In the genomic region with DNA sequence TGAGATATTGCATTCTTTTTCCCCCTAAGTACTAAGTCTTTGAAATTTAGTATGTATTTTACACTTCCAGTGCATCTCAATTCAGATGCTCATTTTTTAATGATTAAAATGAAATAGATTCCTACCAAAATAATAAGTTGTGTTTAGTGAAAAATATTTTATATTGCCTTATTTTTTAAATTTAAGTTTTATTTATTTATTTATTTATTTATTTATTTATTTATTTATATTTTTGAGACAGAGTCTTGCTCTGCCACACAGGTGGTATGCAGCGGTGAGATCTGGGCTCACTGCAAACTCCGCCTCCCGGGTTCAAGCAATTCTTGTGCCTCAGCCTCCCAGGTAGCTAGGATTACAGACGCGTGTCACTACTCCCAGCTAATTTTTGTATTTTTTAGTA, we compare ENCODE assay signal across 1 cellular context.
TF ChIP-seq lines count a peak whose summit lies in the region.

No MANE protein-coding gene starts in this region.

TF ChIP-seq in HEK293, 187 proteins besides CTCF, POLR2A, EP300 and RAD21 (continued from another document):
- TF ChIP-seq SP3 (tag by site-specific recombination; IDR thresholded peaks at IDR 0.05) = no peak
- no peak for TF ChIP-seq ZNF837 (tag by site-specific recombination; IDR thresholded peaks at IDR 0.05)
- TF ChIP-seq, protein P1, sequence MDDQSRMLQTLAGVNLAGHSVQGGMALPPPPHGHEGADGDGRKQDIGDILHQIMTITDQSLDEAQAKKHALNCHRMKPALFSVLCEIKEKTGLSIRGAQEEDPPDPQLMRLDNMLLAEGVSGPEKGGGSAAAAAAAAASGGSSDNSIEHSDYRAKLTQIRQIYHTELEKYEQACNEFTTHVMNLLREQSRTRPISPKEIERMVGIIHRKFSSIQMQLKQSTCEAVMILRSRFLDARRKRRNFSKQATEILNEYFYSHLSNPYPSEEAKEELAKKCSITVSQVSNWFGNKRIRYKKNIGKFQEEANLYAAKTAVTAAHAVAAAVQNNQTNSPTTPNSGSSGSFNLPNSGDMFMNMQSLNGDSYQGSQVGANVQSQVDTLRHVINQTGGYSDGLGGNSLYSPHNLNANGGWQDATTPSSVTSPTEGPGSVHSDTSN (CRISPR knock-in tag; IDR thresholded peaks at IDR 0.05) = no peak
- no peak for TF ChIP-seq ZNF529 (tag by site-specific recombination; IDR thresholded peaks at IDR 0.05; ENCODE audit: insufficient replicate concordance)
- TF ChIP-seq ZNF202 (tag by site-specific recombination; IDR thresholded peaks at IDR 0.05; ENCODE audit: borderline replicate concordance) = no peak
- TF ChIP-seq, protein P2, sequence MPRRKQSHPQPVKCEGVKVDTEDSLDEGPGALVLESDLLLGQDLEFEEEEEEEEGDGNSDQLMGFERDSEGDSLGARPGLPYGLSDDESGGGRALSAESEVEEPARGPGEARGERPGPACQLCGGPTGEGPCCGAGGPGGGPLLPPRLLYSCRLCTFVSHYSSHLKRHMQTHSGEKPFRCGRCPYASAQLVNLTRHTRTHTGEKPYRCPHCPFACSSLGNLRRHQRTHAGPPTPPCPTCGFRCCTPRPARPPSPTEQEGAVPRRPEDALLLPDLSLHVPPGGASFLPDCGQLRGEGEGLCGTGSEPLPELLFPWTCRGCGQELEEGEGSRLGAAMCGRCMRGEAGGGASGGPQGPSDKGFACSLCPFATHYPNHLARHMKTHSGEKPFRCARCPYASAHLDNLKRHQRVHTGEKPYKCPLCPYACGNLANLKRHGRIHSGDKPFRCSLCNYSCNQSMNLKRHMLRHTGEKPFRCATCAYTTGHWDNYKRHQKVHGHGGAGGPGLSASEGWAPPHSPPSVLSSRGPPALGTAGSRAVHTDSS (tag by site-specific recombination; IDR thresholded peaks at IDR 0.05) = no peak
- peak; percentile 17; the same call in 1 of the 2 replicates for TF ChIP-seq ZNF555 (tag by site-specific recombination; conservative IDR thresholded peaks at IDR 0.05)
- TF ChIP-seq ZNF623 (tag by site-specific recombination; IDR thresholded peaks at IDR 0.05) = 0 out of 2 replicates have a peak, but pooled peaks have one; percentile 13
- TF ChIP-seq ZNF433 (tag by site-specific recombination; IDR thresholded peaks at IDR 0.05; ENCODE audit: low read depth) = no peak
- TF ChIP-seq SP2 (tag by site-specific recombination; IDR thresholded peaks at IDR 0.05) = no peak
- no peak for TF ChIP-seq ZNF214 (tag by site-specific recombination; IDR thresholded peaks at IDR 0.05; ENCODE audit: borderline replicate concordance)
- no peak for TF ChIP-seq SETDB1 (IDR thresholded peaks at IDR 0.05; ENCODE audit: insufficient read length, low read length)
- no peak for TF ChIP-seq ZNF548 (tag by site-specific recombination; IDR thresholded peaks at IDR 0.05)
- TF ChIP-seq ZNF426 (tag by site-specific recombination; IDR thresholded peaks at IDR 0.05) = peak; percentile 52
- no peak for TF ChIP-seq ZNF37A (tag by site-specific recombination; IDR thresholded peaks at IDR 0.05)
- TF ChIP-seq, protein P3, sequence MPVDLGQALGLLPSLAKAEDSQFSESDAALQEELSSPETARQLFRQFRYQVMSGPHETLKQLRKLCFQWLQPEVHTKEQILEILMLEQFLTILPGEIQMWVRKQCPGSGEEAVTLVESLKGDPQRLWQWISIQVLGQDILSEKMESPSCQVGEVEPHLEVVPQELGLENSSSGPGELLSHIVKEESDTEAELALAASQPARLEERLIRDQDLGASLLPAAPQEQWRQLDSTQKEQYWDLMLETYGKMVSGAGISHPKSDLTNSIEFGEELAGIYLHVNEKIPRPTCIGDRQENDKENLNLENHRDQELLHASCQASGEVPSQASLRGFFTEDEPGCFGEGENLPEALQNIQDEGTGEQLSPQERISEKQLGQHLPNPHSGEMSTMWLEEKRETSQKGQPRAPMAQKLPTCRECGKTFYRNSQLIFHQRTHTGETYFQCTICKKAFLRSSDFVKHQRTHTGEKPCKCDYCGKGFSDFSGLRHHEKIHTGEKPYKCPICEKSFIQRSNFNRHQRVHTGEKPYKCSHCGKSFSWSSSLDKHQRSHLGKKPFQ (tag by site-specific recombination; IDR thresholded peaks at IDR 0.05) = no peak
- TF ChIP-seq, protein P4, sequence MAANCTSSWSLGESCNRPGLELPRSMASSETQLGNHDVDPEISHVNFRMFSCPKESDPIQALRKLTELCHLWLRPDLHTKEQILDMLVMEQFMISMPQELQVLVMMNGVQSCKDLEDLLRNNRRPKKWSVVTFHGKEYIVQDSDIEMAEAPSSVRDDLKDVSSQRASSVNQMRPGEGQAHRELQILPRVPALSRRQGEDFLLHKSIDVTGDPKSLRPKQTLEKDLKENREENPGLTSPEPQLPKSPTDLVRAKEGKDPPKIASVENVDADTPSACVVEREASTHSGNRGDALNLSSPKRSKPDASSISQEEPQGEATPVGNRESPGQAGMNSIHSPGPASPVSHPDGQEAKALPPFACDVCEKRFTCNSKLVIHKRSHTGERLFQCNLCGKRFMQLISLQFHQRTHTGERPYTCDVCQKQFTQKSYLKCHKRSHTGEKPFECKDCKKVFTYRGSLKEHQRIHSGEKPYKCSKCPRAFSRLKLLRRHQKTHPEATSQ (tag by site-specific recombination; IDR thresholded peaks at IDR 0.05) = no peak
- TF ChIP-seq, protein P5, sequence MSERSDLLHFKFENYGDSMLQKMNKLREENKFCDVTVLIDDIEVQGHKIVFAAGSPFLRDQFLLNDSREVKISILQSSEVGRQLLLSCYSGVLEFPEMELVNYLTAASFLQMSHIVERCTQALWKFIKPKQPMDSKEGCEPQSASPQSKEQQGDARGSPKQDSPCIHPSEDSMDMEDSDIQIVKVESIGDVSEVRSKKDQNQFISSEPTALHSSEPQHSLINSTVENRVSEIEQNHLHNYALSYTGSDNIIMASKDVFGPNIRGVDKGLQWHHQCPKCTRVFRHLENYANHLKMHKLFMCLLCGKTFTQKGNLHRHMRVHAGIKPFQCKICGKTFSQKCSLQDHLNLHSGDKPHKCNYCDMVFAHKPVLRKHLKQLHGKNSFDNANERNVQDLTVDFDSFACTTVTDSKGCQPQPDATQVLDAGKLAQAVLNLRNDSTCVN (tag by site-specific recombination; optimal IDR thresholded peaks at IDR 0.05) = no peak
TF ChIP-seq in HEK293: peak in this region for 7.
